ENCODE assay signal across 1 cellular context in genomic region chr1:109099871-109100757, GRCh38.
TF ChIP-seq lines count a peak whose summit lies in the region.

No MANE protein-coding gene starts in this region.

TF ChIP-seq in K562, 482 proteins besides CTCF, POLR2A, EP300 and RAD21 (continued from another document and continues in another):
- TF ChIP-seq MGA (IDR thresholded peaks at IDR 0.05) (peak; percentile 99), ZBTB34 (CRISPR knock-in tag; IDR thresholded peaks at IDR 0.05) (no peak), ZBTB8A (IDR thresholded peaks at IDR 0.05; ENCODE audit: partially characterized antibody) (no peak), MXI1 (IDR thresholded peaks at IDR 0.05; ENCODE audit: low read depth, low read length) (peak; percentile 75), RERE (CRISPR knock-in tag; IDR thresholded peaks at IDR 0.05; ENCODE audit: borderline replicate concordance) (peak; percentile 92), HDAC3 (IDR thresholded peaks at IDR 0.05; ENCODE audit: borderline replicate concordance, partially characterized antibody) (peak; percentile 75), SMAD4 (CRISPR knock-in tag; conservative IDR thresholded peaks at IDR 0.05) (peak; percentile 85), PATZ1 (CRISPR knock-in tag; IDR thresholded peaks at IDR 0.05; ENCODE audit: borderline replicate concordance) (peak; percentile 85; the same call in 1 of the 2 replicates), ZFP1 (CRISPR knock-in tag; IDR thresholded peaks at IDR 0.05) (no peak), SMAD2 (IDR thresholded peaks at IDR 0.05; ENCODE audit: low read depth, low read length) (no peak), FOXK2 (conservative IDR thresholded peaks at IDR 0.05 in 1 of 2, IDR thresholded peaks at IDR 0.05 in 1 of 2; ENCODE audit: low read depth in 2 of 2) (peak; percentile 92 to 93), ZNF696 (CRISPR knock-in tag; conservative IDR thresholded peaks at IDR 0.05) (no peak), ZNF354B (CRISPR knock-in tag; IDR thresholded peaks at IDR 0.05) (0 out of 2 replicates have a peak, but pooled peaks have one; percentile 45), TARDBP (IDR thresholded peaks at IDR 0.05) (peak; percentile 76), ZBED1 (IDR thresholded peaks at IDR 0.05) (peak; percentile 88), POLR3A (IDR thresholded peaks at IDR 0.05; ENCODE audit: borderline replicate concordance, extremely low read depth, insufficient read depth, insufficient read length) (no peak), CLOCK (CRISPR knock-in tag; IDR thresholded peaks at IDR 0.05; ENCODE audit: borderline replicate concordance) (0 out of 2 replicates have a peak, but pooled peaks have one; percentile 14), TEAD4 (IDR thresholded peaks at IDR 0.05; ENCODE audit: low read length) (peak; percentile 63; the same call in 1 of the 2 replicates), TEAD4 (CRISPR knock-in tag; IDR thresholded peaks at IDR 0.05; ENCODE audit: borderline replicate concordance) (no peak), NFYB (IDR thresholded peaks at IDR 0.05; ENCODE audit: extremely low read depth, insufficient read length) (no peak), THAP12 (CRISPR knock-in tag; IDR thresholded peaks at IDR 0.05) (peak; percentile 99), SIX5 (IDR thresholded peaks at IDR 0.05; ENCODE audit: borderline replicate concordance in 1 of 2, insufficient read depth in 1 of 2, low read depth in 1 of 2, low read length in 2 of 2) (no peak), MAFG (tag; conservative IDR thresholded peaks at IDR 0.05) (no peak), ZNF174 (CRISPR knock-in tag; IDR thresholded peaks at IDR 0.05) (no peak), ZFP36 (IDR thresholded peaks at IDR 0.05; ENCODE audit: low read depth, low read length, partially characterized antibody) (peak; percentile 19), HDAC8 (tag; IDR thresholded peaks at IDR 0.05) (peak; percentile 89), STAT5A (IDR thresholded peaks at IDR 0.05; ENCODE audit: borderline replicate concordance, low read length) (peak; percentile 48; the same call in 1 of the 2 replicates), TGIF2 (CRISPR knock-in tag; IDR thresholded peaks at IDR 0.05) (peak; percentile 72; the same call in 1 of the 2 replicates), ZNF347 (CRISPR knock-in tag; IDR thresholded peaks at IDR 0.05; ENCODE audit: low read depth) (0 out of 2 replicates have a peak, but pooled peaks have one; percentile 7)
